Comparison of ENCODE assay signal across 17 cellular contexts in genomic region chr12:82565982-82566381, GRCh38.
A peak's percentile ranks its signal among the peaks of the same experiment; 100 is the strongest.
DNase-seq lines count a peak whose midpoint lies in the region; ATAC-seq, FAIRE-seq and TF ChIP-seq lines count a peak whose summit lies in the region.
"Had no signal": no experiment of that assay in that cellular context is flagged by ENCODE, and none has a peak within 500 bp of the region (broad histone marks: within the 10 kb centered on the region; RNA-seq: fewer than 3 reads in every experiment).

No MANE protein-coding gene starts in this region.

- TF ChIP-seq POLR2A in H54 (IDR thresholded peaks at IDR 0.05; ENCODE audit: low read depth, low read length) (no peak), endothelial cell of umbilical vein (IDR thresholded peaks at IDR 0.05; ENCODE audit: low read depth, low read length) (no peak), tibial nerve (IDR thresholded peaks at IDR 0.05) (no peak)

- intact Hi-C loops in endothelial cell of umbilical vein (cut with micrococcal nuclease) = no loop called here

- H3K9me3 ChIP-seq in endothelial cell of umbilical vein (replicated peaks; ENCODE audit: control insufficient read depth, insufficient read depth, low read length) = no peaks in the 10 kb centered on the region
- no peaks in the 10 kb centered on the region for H3K9me3 ChIP-seq in tibial nerve
- H3K9me3 ChIP-seq: A549 had no signal

- POLR2A ChIA-PET in endothelial cell of umbilical vein (lab: Charles Lee) = no interaction called here

- 39 to 78% methylated on average over 2 of the region's 2 CpGs for WGBS in tibial nerve, 2 donors

- no TSS peak for BruUV-seq in endothelial cell of umbilical vein (replicated peaks; lab: Mats Ljungman, UMichigan)

- peak overlapping the region; percentile 44 for H2AFZ ChIP-seq in endothelial cell of umbilical vein (ENCODE audit: low read depth, low read length)
- H2AFZ ChIP-seq: GM23338 had no signal

- H3K27ac ChIP-seq in endothelial cell of umbilical vein (ENCODE audit: insufficient read depth, low read depth, low read length) (no peak overlapping the region), tibial nerve (no peak overlapping the region)
- H3K27ac ChIP-seq: A549 had no signal

- H3K4me2 ChIP-seq in endothelial cell of umbilical vein (ENCODE audit: insufficient read depth, low read length) = peak overlapping the region; percentile 2
- H3K4me2 ChIP-seq: A549, GM23338 had no signal

- dilution Hi-C loops in endothelial cell of umbilical vein (cut with MboI; ENCODE audit: extremely low pct_ligation_motif_present, low sequenced_read_pairs) = no loop called here

- no peaks in the 10 kb centered on the region for H4K20me1 ChIP-seq in endothelial cell of umbilical vein (replicated peaks; ENCODE audit: control insufficient read depth, extremely low read depth, insufficient read depth, low read length)

- H3K4me1 ChIP-seq in endothelial cell of umbilical vein (ENCODE audit: control insufficient read depth, extremely low read depth, insufficient read depth, low read length) (peaks cover 4% of the 10 kb centered on the region), tibial nerve (no peaks in the 10 kb centered on the region)
- H3K4me1 ChIP-seq: A549 had no signal

- FAIRE-seq in H54 (lab: Jason Lieb, UNC) = peak; percentile 11
- peak; percentile 72 for FAIRE-seq in endothelial cell of umbilical vein (lab: Jason Lieb, UNC)
- FAIRE-seq: A549, G401.6 had no signal

- DNase-seq in H54 (ENCODE audit: insufficient read length, low spot score) (no peak), NCI-H226 (peak; percentile 20), endothelial cell of umbilical vein (ENCODE audit: low read depth, low spot score) (peak; percentile 71), hepatic stellate cell (ENCODE audit: low spot score) (no peak), tibial nerve (ENCODE audit: low spot score in 2 of 2) (no peak)
- DNase-seq: 8988T; C1 segment of cervical spinal cord; Calu3; CD4-positive, alpha-beta memory T cell; COR-L47; DND-41; H7; HCEC 1CT had no signal

- no peaks in the 10 kb centered on the region for H3K9me1 ChIP-seq in endothelial cell of umbilical vein (replicated peaks; ENCODE audit: control insufficient read depth, extremely low read depth, insufficient read depth, low read length)

- H3K36me3 ChIP-seq in endothelial cell of umbilical vein (ENCODE audit: control insufficient read depth in 2 of 2, extremely low read depth in 1 of 2, insufficient read depth in 2 of 2, low read length in 2 of 2) (no peaks in the 10 kb centered on the region), tibial nerve (no peaks in the 10 kb centered on the region)

- H3K4me3 ChIP-seq in endothelial cell of umbilical vein (replicated peaks in 1 of 3; ENCODE audit: insufficient read depth in 1 of 3, low read depth in 1 of 3, low read length in 3 of 3) (no peak overlapping the region), tibial nerve (no peak overlapping the region)
- H3K4me3 ChIP-seq: A549, GM23338 had no signal

- H3K79me2 ChIP-seq in endothelial cell of umbilical vein (ENCODE audit: control insufficient read depth, insufficient read depth, low read length) = no peaks in the 10 kb centered on the region

- H3K9ac ChIP-seq in endothelial cell of umbilical vein (replicated peaks; ENCODE audit: extremely low read depth, insufficient read depth, low read length) = no peak overlapping the region

- TF ChIP-seq EP300 in tibial nerve (IDR thresholded peaks at IDR 0.05) = no peak

- TF ChIP-seq CTCF in endothelial cell of umbilical vein (IDR thresholded peaks at IDR 0.05; ENCODE audit: extremely low read depth in 1 of 2, insufficient read depth in 1 of 2, low read depth in 1 of 2, low read length in 2 of 2) (no peak), tibial nerve (IDR thresholded peaks at IDR 0.05) (no peak)

- CTCF ChIA-PET in endothelial cell of umbilical vein (lab: Charles Lee) = interaction anchor here (1.6 kb wide), 1 partner anchor 60 kb away, joined by 6 read pairs; no protein-coding TSS in a partner anchor

- ATAC-seq in HG02973 (IDR thresholded peaks at IDR 0.05; ENCODE audit: unreplicated experiment) = no peak
- ATAC-seq: A549, GM23338 had no signal

- H3K27me3 ChIP-seq in endothelial cell of umbilical vein (ENCODE audit: control insufficient read depth in 2 of 2, insufficient read depth in 2 of 2, low read length in 2 of 2) = no peaks in the 10 kb centered on the region
- H3K27me3 ChIP-seq in tibial nerve = no peaks in the 10 kb centered on the region

TF ChIP-seq in endothelial cell of umbilical vein, 7 proteins besides CTCF, POLR2A, EP300 and RAD21:
- TF ChIP-seq EZH2 (IDR thresholded peaks at IDR 0.05; ENCODE audit: borderline replicate concordance, low read depth, low read length, severe bottlenecking) (no peak), JUN (IDR thresholded peaks at IDR 0.05; ENCODE audit: borderline replicate concordance, insufficient read depth, insufficient read length, low read depth) (no peak), FOS (IDR thresholded peaks at IDR 0.05; ENCODE audit: borderline replicate concordance, insufficient read depth, low read length) (peak; percentile 54), MYC (IDR thresholded peaks at IDR 0.05; ENCODE audit: low read depth, low read length) (no peak), MAX (IDR thresholded peaks at IDR 0.05; ENCODE audit: insufficient read depth, insufficient read length) (no peak), GATA2 (IDR thresholded peaks at IDR 0.05; ENCODE audit: insufficient read depth, insufficient read length, low read depth, low read length) (no peak), POLR2AphosphoS5 (IDR thresholded peaks at IDR 0.05; ENCODE audit: insufficient read depth, low read depth, low read length) (no peak)

Comparison
In these comparisons a context has a peak if more than half of its experiments do, and no peak if none do; other contexts are left out.
1. DNase-seq: peak in NCI-H226 (single experiment) and endothelial cell of umbilical vein (single experiment); none in H54 (single experiment), hepatic stellate cell (single experiment) and tibial nerve (0 of 2).